ENCODE assay signal across 8 cellular contexts in genomic region chr17:35046740-35047283, GRCh38. TPM values are rescaled to one million over a fixed set of nuclear protein-coding genes. Genes with fewer than 3 reads are reported as not detected.
DNase-seq lines count a peak whose midpoint lies in the region; ATAC-seq and TF ChIP-seq lines count a peak whose summit lies in the region.

No MANE protein-coding gene starts in this region.

- peak overlapping the region; percentile 62 for H3K4me3 Mint-ChIP-seq in activated naive CD8-positive, alpha-beta T cell treated with anti-CD3 and anti-CD28 coated beads, Interleukin-2, amount 50 U/mL, for 24 hours
- peak overlapping the region; percentile 70 to 91 (median 81) for H3K4me3 Mint-ChIP-seq in naive thymus-derived CD8-positive, alpha-beta T cell

- no peaks in the 10 kb centered on the region for H3K9me3 Mint-ChIP-seq in activated naive CD8-positive, alpha-beta T cell treated with anti-CD3 and anti-CD28 coated beads, Interleukin-2, amount 50 U/mL, for 24 hours
- H3K9me3 Mint-ChIP-seq in naive thymus-derived CD8-positive, alpha-beta T cell, result no peaks in the 10 kb centered on the region

- no peak for TF ChIP-seq CTCF in AG10803 (conservative IDR thresholded peaks at IDR 0.05; ENCODE audit: low read length)

- peak; percentile 49 for DNase-seq in AG10803 (ENCODE audit: low read depth)
- DNase-seq in RPMI7951 (ENCODE audit: low read depth), result peak; percentile 36
- DNase-seq in activated naive CD8-positive, alpha-beta T cell treated with anti-CD3 and anti-CD28 coated beads, Interleukin-2, amount 50 U/mL, for 24 hours, result peak; percentile 52
- DNase-seq in naive thymus-derived CD8-positive, alpha-beta T cell, result peak in 9 of 10 donors; percentile 41 to 77 (median 70)
- no peak for DNase-seq in erythroblast (lab: John Stamatoyannopoulos, UW)
- no peak for DNase-seq in NCI-H1930 (lab: John Stamatoyannopoulos, UW)

- H3K36me3 Mint-ChIP-seq in activated naive CD8-positive, alpha-beta T cell treated with anti-CD3 and anti-CD28 coated beads, Interleukin-2, amount 50 U/mL, for 24 hours (ENCODE audit: low read depth), result no peaks in the 10 kb centered on the region
- H3K36me3 Mint-ChIP-seq in naive thymus-derived CD8-positive, alpha-beta T cell, result no peaks in the 10 kb centered on the region

- no peak for TF ChIP-seq POLR2A in erythroblast (IDR thresholded peaks at IDR 0.05; ENCODE audit: low read length)

- peak overlapping the region; percentile 79 for H3K27ac Mint-ChIP-seq in activated naive CD8-positive, alpha-beta T cell treated with anti-CD3 and anti-CD28 coated beads, Interleukin-2, amount 50 U/mL, for 24 hours
- peak overlapping the region; percentile 92 to 99 (median 96) for H3K27ac Mint-ChIP-seq in naive thymus-derived CD8-positive, alpha-beta T cell

- ATAC-seq in GM21528 (IDR thresholded peaks at IDR 0.05; ENCODE audit: low FRiP score, unreplicated experiment) (peak; percentile 57), HG03039 (IDR thresholded peaks at IDR 0.05; ENCODE audit: unreplicated experiment) (no peak)
- ATAC-seq in activated naive CD8-positive, alpha-beta T cell treated with anti-CD3 and anti-CD28 coated beads, Interleukin-2, amount 50 U/mL, for 24 hours, result peak; percentile 98
- peak; percentile 68 to 71 for ATAC-seq in naive thymus-derived CD8-positive, alpha-beta T cell

- H3K4me1 Mint-ChIP-seq in activated naive CD8-positive, alpha-beta T cell treated with anti-CD3 and anti-CD28 coated beads, Interleukin-2, amount 50 U/mL, for 24 hours, result peaks cover 72% of the 10 kb centered on the region
- peaks cover 33 to 82% (median 75%) of the 10 kb centered on the region in 4 donors for H3K4me1 Mint-ChIP-seq in naive thymus-derived CD8-positive, alpha-beta T cell

- H3K27me3 Mint-ChIP-seq in activated naive CD8-positive, alpha-beta T cell treated with anti-CD3 and anti-CD28 coated beads, Interleukin-2, amount 50 U/mL, for 24 hours, result no peaks in the 10 kb centered on the region
- no peaks in the 10 kb centered on the region for H3K27me3 Mint-ChIP-seq in naive thymus-derived CD8-positive, alpha-beta T cell

- POLR2A ChIA-PET in naive thymus-derived CD8-positive, alpha-beta T cell (lab: Charles Lee), result interaction anchor here (0.6 to 3.5 kb wide), 11 partner anchors 9 to 168 kb away, joined by 3 to 26 read pairs (median 4); partner anchors contain the start of genes LIG3 and RFFL

- no peak overlapping the region for H3K4me3 ChIP-seq in AG10803 (ENCODE audit: low read length)

RNA-seq across cellular contexts. Expression of gene RFFL, which starts 16.7 kb away (rescaled TPM):
- 12.6 and 21.5 TPM in 2 replicates for total RNA-seq in RPMI7951 (2014; rRNA removed; shearing (Covaris generic))
- total RNA-seq in naive thymus-derived CD8-positive, alpha-beta T cell, result 10 to 100 TPM; 69.1 to 70.1 TPM
- 10 to 100 TPM; 30.8 to 39.7 (median 31.9) TPM for polyA plus RNA-seq in naive thymus-derived CD8-positive, alpha-beta T cell

Comparison
In these comparisons a context has a peak if more than half of its experiments do, and no peak if none do; other contexts are left out.
1. DNase-seq: peak in AG10803 (single experiment), RPMI7951 (single experiment), activated naive CD8-positive, alpha-beta T cell treated with anti-CD3 and anti-CD28 coated beads, Interleukin-2, amount 50 U/mL, for 24 hours (single experiment) and naive thymus-derived CD8-positive, alpha-beta T cell (9 of 10); none in erythroblast (0 of 2) and NCI-H1930 (0 of 2).